In the genomic region with DNA sequence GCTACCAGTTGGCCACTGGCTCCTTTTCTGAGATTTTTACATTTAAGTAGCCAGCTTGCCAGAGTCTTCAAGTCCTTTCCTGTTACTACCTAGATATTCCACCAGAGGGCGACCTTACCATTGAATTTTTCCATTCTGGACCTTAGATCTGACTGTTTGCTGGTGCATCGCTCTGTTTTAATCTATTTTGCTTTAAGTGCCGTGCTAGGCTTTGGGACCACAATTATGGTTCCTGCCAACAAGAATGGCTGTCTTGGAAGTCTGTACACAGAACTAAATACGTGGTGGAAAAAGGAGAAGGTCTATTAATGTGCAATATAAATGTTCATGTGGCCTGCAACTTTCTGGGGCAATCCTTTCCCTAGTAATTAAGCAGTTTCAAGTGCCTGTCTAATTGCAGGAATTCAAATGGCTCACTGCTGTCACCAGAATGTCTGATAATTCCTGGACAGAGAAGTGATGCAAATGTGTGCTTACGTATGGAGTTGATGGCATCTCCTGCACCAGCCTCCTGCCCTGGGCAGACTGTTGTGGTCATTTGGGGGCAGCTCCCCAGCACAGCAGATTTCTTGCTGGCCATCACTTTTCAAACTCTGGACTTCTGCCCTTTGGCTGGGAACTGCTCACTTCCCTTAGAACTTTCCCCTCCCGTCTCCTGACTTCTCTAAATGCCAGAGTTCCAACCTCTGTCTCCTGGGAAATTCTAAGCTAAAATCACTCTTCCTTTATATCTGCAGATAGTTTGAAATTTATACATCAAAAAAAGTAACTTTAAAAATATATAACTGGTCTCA, we compare ENCODE assay signal across 8 cellular contexts. TPM values are rescaled to one million over a fixed set of nuclear protein-coding genes. Genes with fewer than 3 reads are reported as not detected.
DNase-seq lines count a peak whose midpoint lies in the region; ATAC-seq and TF ChIP-seq lines count a peak whose summit lies in the region.

No MANE protein-coding gene starts in this region.

- intact Hi-C loops in breast epithelium (cut with DNase I; ENCODE audit: low total_unique reads), result loop anchor here (10.0 kb wide), 1 partner anchor 70 kb away; no protein-coding TSS in a partner anchor

- H3K27me3 ChIP-seq in SJCRH30 (peaks cover 18% of the 10 kb centered on the region), breast epithelium (peaks cover 0 to 4% of the 10 kb centered on the region in 2 donors)

- no peak for ATAC-seq in GM18870 (IDR thresholded peaks at IDR 0.05; ENCODE audit: unreplicated experiment)

- no peak for TF ChIP-seq POLR2A in breast epithelium (IDR thresholded peaks at IDR 0.05)

- TF ChIP-seq CTCF in breast epithelium (IDR thresholded peaks at IDR 0.05), result peak; percentile 82 to 87 (median 82)

- H3K9me3 ChIP-seq in SJCRH30 (replicated peaks) (no peaks in the 10 kb centered on the region), breast epithelium (no peaks in the 10 kb centered on the region)

- DNase-seq in stimulated activated CD4-positive, alpha-beta T cell treated with anti-CD3 and anti-CD28 coated beads, Interleukin-12 subunit alpha, Interleukin-12 subunit beta, amount 100 ng/mL, for 48 hours (ENCODE audit: low read depth in 2 of 3, low spot score in 1 of 3), result peak in 2 of 3 donors; percentile 26 to 72
- no peak for DNase-seq in stimulated activated CD4-positive, alpha-beta T cell treated with anti-CD3 and anti-CD28 coated beads, Interleukin-12 subunit alpha, Interleukin-12 subunit beta, amount 100 ng/mL, for 4 hours
- DNase-seq in NCI-H1105 treated with DMSO at 0.1 percent for 48 hours (lab: John Stamatoyannopoulos, UW) (peak; percentile 86), SJCRH30 (peak; percentile 42 to 82), breast epithelium (ENCODE audit: low spot score in 2 of 2) (no peak), inferior parietal cortex (ENCODE audit: extremely low spot score) (peak; percentile 95)
- peak; percentile 52 for DNase-seq in stimulated activated CD4-positive, alpha-beta T cell treated with anti-CD3 and anti-CD28 coated beads, Interleukin-2, amount 100 ng/mL, for 4 hours (ENCODE audit: low read depth)

- H3K4me1 ChIP-seq in SJCRH30 (no peaks in the 10 kb centered on the region), breast epithelium (no peaks in the 10 kb centered on the region)

- no peak overlapping the region for H3K27ac ChIP-seq in SJCRH30
- no peak overlapping the region for H3K27ac ChIP-seq in breast epithelium

- no peak overlapping the region for H3K4me3 ChIP-seq in SJCRH30
- no peak overlapping the region for H3K4me3 ChIP-seq in breast epithelium

- H3K36me3 ChIP-seq in SJCRH30 (no peaks in the 10 kb centered on the region), breast epithelium (no peaks in the 10 kb centered on the region)

RNA-seq across cellular contexts. Expression of a gene that starts 5.6 kb away (rescaled TPM):
- 0.16 TPM in 1 of 2 replicates, not detected in the other for total RNA-seq in SJCRH30 (2014; rRNA removed; shearing (Covaris generic))
- 1 to 10 TPM; 2.1 to 5.7 (median 3.3) TPM for total RNA-seq in breast epithelium

RNA-seq across cellular contexts. Expression of a gene that starts 46.6 kb away (rescaled TPM):
- total RNA-seq in SJCRH30 (2014; rRNA removed; shearing (Covaris generic)), result 178 and 199 TPM in 2 replicates
- total RNA-seq in breast epithelium, result 100 to 1,000 TPM; 111 to 159 (median 122) TPM

RNA-seq across cellular contexts. Expression of a gene that starts 58.4 kb away (rescaled TPM):
- total RNA-seq in SJCRH30 (2014; rRNA removed; shearing (Covaris generic)), result not detected in 2 replicates
- total RNA-seq in breast epithelium, result 100 to 1,000 TPM in 1 of 3 donors, 10 to 100 TPM in 2; 51.8 to 116 (median 75.4) TPM

Comparison
In these comparisons a context has a peak if more than half of its experiments do, and no peak if none do; other contexts are left out.
1. DNase-seq: peak in stimulated activated CD4-positive, alpha-beta T cell treated with anti-CD3 and anti-CD28 coated beads, Interleukin-12 subunit alpha, Interleukin-12 subunit beta, amount 100 ng/mL, for 48 hours (2 of 3), NCI-H1105 treated with DMSO at 0.1 percent for 48 hours (single experiment), SJCRH30 (2 of 2), inferior parietal cortex (single experiment) and stimulated activated CD4-positive, alpha-beta T cell treated with anti-CD3 and anti-CD28 coated beads, Interleukin-2, amount 100 ng/mL, for 4 hours (single experiment); none in stimulated activated CD4-positive, alpha-beta T cell treated with anti-CD3 and anti-CD28 coated beads, Interleukin-12 subunit alpha, Interleukin-12 subunit beta, amount 100 ng/mL, for 4 hours (single experiment) and breast epithelium (0 of 2).
2. RNA of a gene that starts 58.4 kb away (total RNA-seq): 51.8 to 116 TPM in breast epithelium; not detected in SJCRH30; every median in the first group is over 10 times any median in the second.